ENCODE assay signal across 13 cellular contexts in the genomic region with DNA sequence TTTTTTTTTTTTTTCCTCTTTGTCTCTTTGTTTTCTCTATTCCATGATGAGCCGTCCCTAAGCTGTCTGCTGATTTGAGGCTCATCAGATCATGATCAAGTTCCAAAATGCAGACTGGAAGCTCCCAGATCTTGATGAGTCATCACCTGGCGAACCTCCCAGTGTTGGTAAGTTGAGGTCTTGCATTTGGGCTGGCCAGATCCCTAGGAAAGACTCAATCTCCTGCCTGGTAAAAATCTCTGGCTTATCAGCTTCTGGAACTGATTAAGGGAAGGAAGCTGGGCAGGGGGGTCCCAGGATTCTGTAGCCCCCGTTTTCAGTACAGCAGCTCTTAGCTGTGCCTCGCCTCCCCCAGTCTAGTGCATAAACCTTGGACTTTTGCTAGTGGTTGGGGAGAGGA.
DNase-seq lines count a peak whose midpoint lies in the region; ATAC-seq, FAIRE-seq and TF ChIP-seq lines count a peak whose summit lies in the region.
"Had no signal": no experiment of that assay in that cellular context is flagged by ENCODE, and none has a peak within 500 bp of the region (broad histone marks: within the 10 kb centered on the region; RNA-seq: fewer than 3 reads in every experiment).

No MANE protein-coding gene starts in this region.

- TF ChIP-seq POLR2A in A549 (IDR thresholded peaks at IDR 0.05; ENCODE audit: low read length) = no peak

- FAIRE-seq in A549 (lab: Jason Lieb, UNC) = no peak

- POLR2A ChIA-PET in A549 (lab: Yijun Ruan, JAX) = no interaction called here

- no peak for ATAC-seq in A549
- no peak for ATAC-seq in HG03342 (IDR thresholded peaks at IDR 0.05; ENCODE audit: unreplicated experiment)

- peak in 1 of 2 experiments; percentile 35 for DNase-seq in A549 (ENCODE audit: low read depth in 1 of 2, low spot score in 1 of 2)
- DNase-seq in EL = peak; percentile 74
- peak; percentile 5 for DNase-seq in NCI-H774 (lab: John Stamatoyannopoulos, UW)
- peak; percentile 72 for DNase-seq in fibroblast of gingiva (ENCODE audit: low read depth)
- DNase-seq in GM13976 (ENCODE audit: low spot score) = no peak
- DNase-seq in iPS-NIHi7 (ENCODE audit: extremely low spot score) = no peak
- no peak for DNase-seq in activated CD4-positive, CD25-positive, alpha-beta regulatory T cell (lab: John Stamatoyannopoulos, UW)
- DNase-seq: CD4-positive, alpha-beta memory T cell; H7; NCI-H524 treated with DMSO at 0.1 percent for 48 hours; nephron progenitor cell; stimulated activated CD4-positive, alpha-beta T cell treated with anti-CD3 and anti-CD28 coated beads, Interleukin-2, amount 100 ng/mL, for 48 hours had no signal

- H3K27ac ChIP-seq in A549 = no peak overlapping the region

- no peak for TF ChIP-seq EP300 in A549 (IDR thresholded peaks at IDR 0.05)

- H3K4me1 ChIP-seq in A549 = no peaks in the 10 kb centered on the region

- H3K4me2 ChIP-seq in A549 = no peak overlapping the region; the same call in 2 of the 3 replicates

- in situ Hi-C loops in GM13976 (cut with MboI; ENCODE audit: low sequenced_read_pairs, unreplicated experiment) = no loop called here

- peaks cover 30% of the 10 kb centered on the region for H3K9me3 ChIP-seq in A549

- CTCF ChIA-PET in A549 (lab: Yijun Ruan, JAX) = interaction anchor here (0.9 to 2.1 kb wide), 4 partner anchors 12 to 58 kb away, joined by 3 to 7 read pairs (median 5); no protein-coding TSS in a partner anchor

- H3K4me3 ChIP-seq in A549 = no peak overlapping the region

- TF ChIP-seq CTCF in A549 (IDR thresholded peaks at IDR 0.05) = no peak
- no peak for TF ChIP-seq CTCF in GM13976 (IDR thresholded peaks at IDR 0.05; ENCODE audit: borderline replicate concordance, control extremely low read depth, extremely low read depth, insufficient read depth, missing control alignments)

- 4% methylated on average over 4 of the region's 4 CpGs for WGBS in A549 (ENCODE audit: missing lambda C conversion rate)

- no peak for TF ChIP-seq RAD21 in A549 (conservative IDR thresholded peaks at IDR 0.05 in 1 of 2, IDR thresholded peaks at IDR 0.05 in 1 of 2)

TF ChIP-seq in A549, 52 proteins besides CTCF, POLR2A, EP300 and RAD21:
- TF ChIP-seq MAZ (IDR thresholded peaks at IDR 0.05; ENCODE audit: borderline replicate concordance, low read depth, low read length) (no peak), REST (IDR thresholded peaks at IDR 0.05) (no peak), FOSL2 (IDR thresholded peaks at IDR 0.05) (no peak), FOSL2 (CRISPR knock-in tag; IDR thresholded peaks at IDR 0.05) (peak; percentile 71; the same call in 1 of the 2 replicates), MAFK (IDR thresholded peaks at IDR 0.05; ENCODE audit: partially characterized antibody) (peak; percentile 58), KDM1A (IDR thresholded peaks at IDR 0.05; ENCODE audit: low read depth) (no peak), RCOR1 (IDR thresholded peaks at IDR 0.05; ENCODE audit: low read depth, low read length) (no peak), NR3C1 (IDR thresholded peaks at IDR 0.05) (no peak), CHD4 (IDR thresholded peaks at IDR 0.05; ENCODE audit: borderline replicate concordance) (no peak), HDAC2 (IDR thresholded peaks at IDR 0.05) (no peak)
- TF ChIP-seq, protein P1, sequence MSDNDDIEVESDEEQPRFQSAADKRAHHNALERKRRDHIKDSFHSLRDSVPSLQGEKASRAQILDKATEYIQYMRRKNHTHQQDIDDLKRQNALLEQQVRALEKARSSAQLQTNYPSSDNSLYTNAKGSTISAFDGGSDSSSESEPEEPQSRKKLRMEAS (IDR thresholded peaks at IDR 0.05) = no peak

Comparison
In these comparisons a context has a peak if more than half of its experiments do, and no peak if none do; other contexts are left out.
1. DNase-seq: peak in EL (single experiment), NCI-H774 (single experiment) and fibroblast of gingiva (single experiment); none in GM13976 (single experiment), iPS-NIHi7 (single experiment) and activated CD4-positive, CD25-positive, alpha-beta regulatory T cell (0 of 4).